ENCODE assay signal across 18 cellular contexts in the genomic region with DNA sequence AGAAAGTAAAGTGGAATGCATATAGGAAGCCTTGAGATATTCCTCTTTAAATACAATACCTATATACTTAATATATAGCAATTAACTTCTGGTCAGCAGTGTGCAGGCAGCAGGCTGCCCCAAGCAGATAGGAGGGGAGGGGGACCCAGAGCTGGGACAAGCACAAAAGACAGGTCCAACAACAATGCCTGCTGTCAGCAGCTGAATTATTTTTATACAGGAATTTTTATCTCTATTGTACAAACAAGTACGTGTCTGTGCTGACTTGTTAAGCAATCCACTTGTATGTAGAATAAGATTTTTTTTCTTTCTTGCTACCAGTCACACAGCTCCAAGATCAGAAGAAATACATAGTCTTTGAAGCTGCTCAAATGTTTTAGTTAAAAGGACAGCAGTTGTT. TPM values are rescaled to one million over a fixed set of nuclear protein-coding genes. Genes with fewer than 3 reads are reported as not detected.
A peak's percentile ranks its signal among the peaks of the same experiment; 100 is the strongest.
DNase-seq lines count a peak whose midpoint lies in the region; ATAC-seq and TF ChIP-seq lines count a peak whose summit lies in the region.
"Had no signal": no experiment of that assay in that cellular context is flagged by ENCODE, and none has a peak within 500 bp of the region (broad histone marks: within the 10 kb centered on the region; RNA-seq: fewer than 3 reads in every experiment).

No MANE protein-coding gene starts in this region.

- no peaks in the 10 kb centered on the region for H3K27me3 ChIP-seq in HAP-1 (ENCODE audit: low read depth)
- no peaks in the 10 kb centered on the region for H3K27me3 ChIP-seq in right cardiac atrium (ENCODE audit: control insufficient read depth, insufficient read depth)
- H3K27me3 ChIP-seq in suprapubic skin, result peaks cover 11% of the 10 kb centered on the region
- H3K27me3 ChIP-seq: cardiac muscle cell had no signal

- TF ChIP-seq POLR2A in suprapubic skin (IDR thresholded peaks at IDR 0.05), result no peak

- H3K4me1 ChIP-seq in HAP-1, result peaks cover 39% of the 10 kb centered on the region
- no peaks in the 10 kb centered on the region for H3K4me1 ChIP-seq in right cardiac atrium (ENCODE audit: control insufficient read depth, insufficient read depth, low read length)
- peaks cover 85% of the 10 kb centered on the region for H3K4me1 ChIP-seq in suprapubic skin
- H3K4me1 ChIP-seq: upper lobe of right lung had no signal

- H3K9me3 ChIP-seq in HAP-1 (no peaks in the 10 kb centered on the region), right cardiac atrium (ENCODE audit: control insufficient read depth, low read length) (no peaks in the 10 kb centered on the region), suprapubic skin (no peaks in the 10 kb centered on the region)
- H3K9me3 ChIP-seq: upper lobe of right lung had no signal

- H3K27me3 Mint-ChIP-seq in activated B cell treated with CpG ODN at 0.5 μM for 24 hours, result no peaks in the 10 kb centered on the region
- H3K27me3 Mint-ChIP-seq in activated CD4-positive, alpha-beta T cell treated with anti-CD3 and anti-CD28 coated beads, Interleukin-2, amount 10 ng/mL, durations not matched to agents 7 days and 5 days, result peaks cover 56% of the 10 kb centered on the region

- H3K36me3 Mint-ChIP-seq in activated B cell treated with CpG ODN at 0.5 μM for 24 hours (ENCODE audit: low read depth), result peaks cover 85% of the 10 kb centered on the region
- H3K36me3 Mint-ChIP-seq in activated CD4-positive, alpha-beta T cell treated with anti-CD3 and anti-CD28 coated beads, Interleukin-2, amount 10 ng/mL, durations not matched to agents 7 days and 5 days (ENCODE audit: low read depth), result no peaks in the 10 kb centered on the region

- peaks cover 94% of the 10 kb centered on the region for H3K4me1 Mint-ChIP-seq in activated B cell treated with CpG ODN at 0.5 μM for 24 hours
- no peaks in the 10 kb centered on the region for H3K4me1 Mint-ChIP-seq in activated CD4-positive, alpha-beta T cell treated with anti-CD3 and anti-CD28 coated beads, Interleukin-2, amount 10 ng/mL, durations not matched to agents 7 days and 5 days
- H3K4me1 Mint-ChIP-seq: activated CD4-positive, alpha-beta T cell treated with anti-CD3 and anti-CD28 coated beads, Interleukin-2, amount 10 ng/mL, durations not matched to agents 24 days and 14 days had no signal

- DNase-seq in HAP-1 (ENCODE audit: low spot score in 2 of 2) (peak; percentile 61 to 65), activated B cell treated with CpG ODN at 0.5 μM for 24 hours (no peak), right cardiac atrium (peak in 1 of 3 donors; percentile 11), suprapubic skin (ENCODE audit: low spot score in 2 of 2) (no peak), NCI-H1694 (lab: John Stamatoyannopoulos, UW) (no peak), NCI-H146 treated with DMSO at 0.1 percent for 48 hours (lab: John Stamatoyannopoulos, UW; ENCODE audit: unreplicated experiment) (no peak)
- DNase-seq in activated CD4-positive, alpha-beta T cell treated with anti-CD3 and anti-CD28 coated beads, Interleukin-2, amount 10 ng/mL, durations not matched to agents 7 days and 5 days, result no peak
- DNase-seq: activated CD4-positive, alpha-beta T cell treated with anti-CD3 and anti-CD28 coated beads, Interleukin-2, amount 10 ng/mL, durations not matched to agents 24 days and 14 days; activated CD8-positive, alpha-beta memory T cell treated with anti-CD3 and anti-CD28 coated beads, Interleukin-2, amount 50 U/mL, for 4 hours; activated effector memory CD4-positive, alpha-beta T cell treated with Interleukin-2 at 50 U/mL for 16 hours; activated naive CD8-positive, alpha-beta T cell treated with anti-CD3 and anti-CD28 coated beads, Interleukin-2, amount 50 U/mL, for 24 hours; NCI-H187 treated with DMSO at 0.1 percent for 48 hours; NCI-H510A; nucleus accumbens; stimulated activated naive CD4-positive, alpha-beta T cell; upper lobe of right lung had no signal

- H3K9me3 Mint-ChIP-seq in activated B cell treated with CpG ODN at 0.5 μM for 24 hours, result no peaks in the 10 kb centered on the region
- no peaks in the 10 kb centered on the region for H3K9me3 Mint-ChIP-seq in activated CD4-positive, alpha-beta T cell treated with anti-CD3 and anti-CD28 coated beads, Interleukin-2, amount 10 ng/mL, durations not matched to agents 7 days and 5 days
- H3K9me3 Mint-ChIP-seq: activated CD4-positive, alpha-beta T cell treated with anti-CD3 and anti-CD28 coated beads, Interleukin-2, amount 10 ng/mL, durations not matched to agents 24 days and 14 days; activated naive CD8-positive, alpha-beta T cell treated with anti-CD3 and anti-CD28 coated beads, Interleukin-2, amount 50 U/mL, for 24 hours had no signal

- peak overlapping the region; percentile 67 for H3K4me3 Mint-ChIP-seq in activated B cell treated with CpG ODN at 0.5 μM for 24 hours
- H3K4me3 Mint-ChIP-seq in activated CD4-positive, alpha-beta T cell treated with anti-CD3 and anti-CD28 coated beads, Interleukin-2, amount 10 ng/mL, durations not matched to agents 7 days and 5 days, result no peak overlapping the region
- H3K4me3 Mint-ChIP-seq: activated CD4-positive, alpha-beta T cell treated with anti-CD3 and anti-CD28 coated beads, Interleukin-2, amount 10 ng/mL, durations not matched to agents 24 days and 14 days; activated naive CD8-positive, alpha-beta T cell treated with anti-CD3 and anti-CD28 coated beads, Interleukin-2, amount 50 U/mL, for 24 hours had no signal

- no peak overlapping the region for H3K4me3 ChIP-seq in HAP-1
- H3K4me3 ChIP-seq in right cardiac atrium (ENCODE audit: low read length), result no peak overlapping the region
- H3K4me3 ChIP-seq in suprapubic skin, result no peak overlapping the region
- H3K4me3 ChIP-seq: cardiac muscle cell, upper lobe of right lung had no signal

- WGBS in right cardiac atrium, result 20% methylated on average over 1 of the region's 1 CpG
- WGBS in suprapubic skin, result 19% methylated on average over 1 of the region's 1 CpG

- intact Hi-C loops in activated B cell treated with CpG ODN at 0.5 μM for 24 hours (cut with micrococcal nuclease) (loop anchor here (1.0 kb wide), 1 partner anchor 11 kb away; no protein-coding TSS in a partner anchor), right cardiac atrium (cut with DNase I) (loop anchor here in 1 of 4 donors (10.0 kb wide), 1 partner anchor 102 kb away; no protein-coding TSS in a partner anchor)

- no peaks in the 10 kb centered on the region; the same call in 1 of the 2 replicates for H3K36me3 ChIP-seq in HAP-1 (replicated peaks)
- no peaks in the 10 kb centered on the region for H3K36me3 ChIP-seq in suprapubic skin
- H3K36me3 ChIP-seq: cardiac muscle cell, upper lobe of right lung had no signal

- no peak for TF ChIP-seq EP300 in suprapubic skin (IDR thresholded peaks at IDR 0.05)

- ATAC-seq in activated B cell treated with CpG ODN at 0.5 μM for 24 hours (ENCODE audit: low read depth), result no peak
- peak; percentile 29 to 70 for ATAC-seq in right cardiac atrium
- ATAC-seq: activated naive CD8-positive, alpha-beta T cell treated with anti-CD3 and anti-CD28 coated beads, Interleukin-2, amount 50 U/mL, for 24 hours; upper lobe of right lung had no signal

- in situ Hi-C loops in HAP-1 (cut with MboI; ENCODE audit: low sequenced_read_pairs), result no loop called here

- H3K27ac ChIP-seq in right cardiac atrium (ENCODE audit: low read length) (no peak overlapping the region), suprapubic skin (peak overlapping the region; percentile 66)
- H3K27ac ChIP-seq: cardiac muscle cell, RWPE1, upper lobe of right lung had no signal

- peak overlapping the region; percentile 85 for H3K27ac Mint-ChIP-seq in activated B cell treated with CpG ODN at 0.5 μM for 24 hours
- no peak overlapping the region for H3K27ac Mint-ChIP-seq in activated CD4-positive, alpha-beta T cell treated with anti-CD3 and anti-CD28 coated beads, Interleukin-2, amount 10 ng/mL, durations not matched to agents 7 days and 5 days
- H3K27ac Mint-ChIP-seq: activated CD4-positive, alpha-beta T cell treated with anti-CD3 and anti-CD28 coated beads, Interleukin-2, amount 10 ng/mL, durations not matched to agents 24 days and 14 days; activated naive CD8-positive, alpha-beta T cell treated with anti-CD3 and anti-CD28 coated beads, Interleukin-2, amount 50 U/mL, for 24 hours had no signal

- POLR2A ChIA-PET in activated B cell treated with CpG ODN at 0.5 μM for 24 hours (lab: Charles Lee), result interaction anchor here (1.3 to 2.3 kb wide), 2 partner anchors 14 to 30 kb away, joined by 4 to 15 read pairs; no protein-coding TSS in a partner anchor
- POLR2A ChIA-PET in activated CD4-positive, alpha-beta T cell treated with anti-CD3 and anti-CD28 coated beads, Interleukin-2, amount 10 ng/mL, durations not matched to agents 7 days and 5 days (lab: Charles Lee), result no interaction called here

- CTCF ChIA-PET in activated B cell treated with CpG ODN at 0.5 μM for 24 hours (lab: Charles Lee), result interaction anchor here (0.6 to 1.0 kb wide), 3 partner anchors 19 to 649 kb away, joined by 3 to 4 read pairs (median 3); no protein-coding TSS in a partner anchor
- CTCF ChIA-PET in activated CD4-positive, alpha-beta T cell treated with anti-CD3 and anti-CD28 coated beads, Interleukin-2, amount 10 ng/mL, durations not matched to agents 7 days and 5 days (lab: Charles Lee), result no interaction called here

- no peak for TF ChIP-seq CTCF in activated B cell treated with CpG ODN at 0.5 μM for 24 hours (IDR thresholded peaks at IDR 0.05)
- TF ChIP-seq CTCF in suprapubic skin (IDR thresholded peaks at IDR 0.05), result no peak

RNA-seq across cellular contexts. Expression of a gene that starts 16.7 kb away (rescaled TPM):
- total RNA-seq in activated B cell treated with CpG ODN at 0.5 μM for 24 hours, result 279 and 331 TPM in 2 replicates
- 10 to 100 TPM in 1 of 4 donors, 1 to 10 TPM in 3; 8.3 to 11.2 (median 8.9) TPM for total RNA-seq in right cardiac atrium
- polyA plus RNA-seq in right cardiac atrium, result 3.7 TPM
- 100 to 1,000 TPM in 2 of 4 donors, 10 to 100 TPM in 2; 67.1 to 222 (median 113) TPM for total RNA-seq in suprapubic skin
- total RNA-seq in activated CD4-positive, alpha-beta T cell treated with anti-CD3 and anti-CD28 coated beads, Interleukin-2, amount 10 ng/mL, durations not matched to agents 7 days and 5 days, result under 1 TPM; 0.04 to 0.30 TPM
- total RNA-seq: activated CD4-positive, alpha-beta T cell treated with anti-CD3 and anti-CD28 coated beads, Interleukin-2, amount 10 ng/mL, durations not matched to agents 24 days and 14 days had no signal

Comparison
In these comparisons a context has a peak if more than half of its experiments do, and no peak if none do; other contexts are left out.
1. DNase-seq: peak in HAP-1 (2 of 2); none in activated B cell treated with CpG ODN at 0.5 μM for 24 hours (single experiment), suprapubic skin (0 of 2), NCI-H1694 (single experiment), activated CD4-positive, alpha-beta T cell treated with anti-CD3 and anti-CD28 coated beads, Interleukin-2, amount 10 ng/mL, durations not matched to agents 7 days and 5 days (single experiment) and NCI-H146 treated with DMSO at 0.1 percent for 48 hours (single experiment).
2. RNA of a gene that starts 16.7 kb away (total RNA-seq): 279 to 331 TPM in activated B cell treated with CpG ODN at 0.5 μM for 24 hours, 67.1 to 222 TPM in suprapubic skin and 8.3 to 11.2 TPM in right cardiac atrium; 0.04 to 0.30 TPM in activated CD4-positive, alpha-beta T cell treated with anti-CD3 and anti-CD28 coated beads, Interleukin-2, amount 10 ng/mL, durations not matched to agents 7 days and 5 days; every median in the first group is over 4 times any median in the second.